17 cellular contexts compared by ENCODE assay signal in the genomic region with DNA sequence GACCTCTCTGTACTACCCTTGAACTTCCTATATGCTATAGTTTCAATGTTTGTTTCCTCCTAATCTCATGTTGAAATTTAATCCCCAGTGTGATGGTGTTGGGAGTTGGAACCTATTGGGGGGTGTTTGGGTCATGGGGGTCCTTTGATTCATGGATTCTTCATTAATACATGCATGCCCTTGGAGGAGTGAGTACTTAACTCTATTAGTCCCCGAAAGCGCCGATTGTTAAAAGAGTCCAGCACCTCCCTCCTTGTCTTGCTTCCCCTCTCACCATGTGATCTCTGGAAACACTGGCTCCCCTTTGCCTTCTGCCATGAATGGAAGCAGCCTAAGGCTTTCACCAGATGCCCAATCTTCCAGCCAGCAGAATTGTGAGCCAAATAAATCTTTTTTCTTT. TPM values are rescaled to one million over a fixed set of nuclear protein-coding genes. Genes with fewer than 3 reads are reported as not detected.
DNase-seq lines count a peak whose midpoint lies in the region; ATAC-seq and TF ChIP-seq lines count a peak whose summit lies in the region.
"Had no signal": no experiment of that assay in that cellular context is flagged by ENCODE, and none has a peak within 500 bp of the region (broad histone marks: within the 10 kb centered on the region; RNA-seq: fewer than 3 reads in every experiment).

No MANE protein-coding gene starts in this region.

- H3K9me3 ChIP-seq in HEK293 (ENCODE audit: control insufficient read depth, insufficient read depth, low read depth, low read length): no peaks in the 10 kb centered on the region
- H3K9me3 ChIP-seq in neural progenitor cell (ENCODE audit: low read depth): no peaks in the 10 kb centered on the region
- H3K9me3 ChIP-seq in colonic mucosa: no peaks in the 10 kb centered on the region
- H3K9me3 ChIP-seq: A549 had no signal

- no peak overlapping the region for H3K27ac Mint-ChIP-seq in activated CD8-positive, alpha-beta T cell treated with anti-CD3 and anti-CD28 coated beads, Interleukin-2, amount 10 ng/mL, durations not matched to agents 7 days and 5 days
- H3K27ac Mint-ChIP-seq in activated CD8-positive, alpha-beta T cell treated with anti-CD3 and anti-CD28 coated beads for 36 hours: no peak overlapping the region
- H3K27ac Mint-ChIP-seq in neural progenitor cell: no peak overlapping the region
- H3K27ac Mint-ChIP-seq: B cell; CD4-positive, alpha-beta T cell; CD8-positive, alpha-beta T cell had no signal

- H3K4me2 ChIP-seq in neural progenitor cell: no peak overlapping the region
- H3K4me2 ChIP-seq: A549; BLaER1 treated with 17β-estradiol and CSF1 and Interleukin-3, amounts not matched to agents 10 nM and 100 nM had no signal

- CTCF ChIA-PET in activated CD8-positive, alpha-beta T cell treated with anti-CD3 and anti-CD28 coated beads, Interleukin-2, amount 10 ng/mL, durations not matched to agents 7 days and 5 days (lab: Charles Lee): interaction anchor here (0.8 to 8.2 kb wide), 10 partner anchors 16 to 317 kb away, joined by 3 to 162 read pairs (median 23); partner anchors contain the start of gene NCR2
- CTCF ChIA-PET in activated CD8-positive, alpha-beta T cell treated with anti-CD3 and anti-CD28 coated beads for 36 hours (lab: Charles Lee): interaction anchor here (1.6 to 4.9 kb wide), 13 partner anchors 10 to 318 kb away, joined by 4 to 47 read pairs (median 14); partner anchors contain the start of gene NCR2
- CTCF ChIA-PET in HEK293 (lab: Yijun Ruan, JAX): interaction anchor here (0.6 to 9.2 kb wide), 54 partner anchors 9 to 799 kb away, joined by 3 to 266 read pairs (median 13); partner anchors contain the start of gene TOMM6

- no peak overlapping the region for H3K9ac ChIP-seq in neural progenitor cell
- no peak overlapping the region for H3K9ac ChIP-seq in colonic mucosa (ENCODE audit: low read depth in 2 of 2, low read length in 2 of 2)
- H3K9ac ChIP-seq: BLaER1 treated with 17β-estradiol and CSF1 and Interleukin-3, amounts not matched to agents 10 nM and 100 nM had no signal

- no peak for TF ChIP-seq CTCF in activated CD8-positive, alpha-beta T cell treated with anti-CD3 and anti-CD28 coated beads for 36 hours (IDR thresholded peaks at IDR 0.05)
- no peak for TF ChIP-seq CTCF in HEK293 (tag by site-specific recombination; IDR thresholded peaks at IDR 0.05)
- TF ChIP-seq CTCF in neural progenitor cell (IDR thresholded peaks at IDR 0.05): no peak
- TF ChIP-seq CTCF in colonic mucosa (IDR thresholded peaks at IDR 0.05): no peak

- H2AFZ ChIP-seq in neural progenitor cell (replicated peaks): no peak overlapping the region

- POLR2A ChIA-PET in activated CD8-positive, alpha-beta T cell treated with anti-CD3 and anti-CD28 coated beads, Interleukin-2, amount 10 ng/mL, durations not matched to agents 7 days and 5 days (lab: Charles Lee): interaction anchor here (2.2 kb wide), 1 partner anchor 33 kb away, joined by 8 read pairs; no protein-coding TSS in a partner anchor
- POLR2A ChIA-PET in activated CD8-positive, alpha-beta T cell treated with anti-CD3 and anti-CD28 coated beads for 36 hours (lab: Charles Lee): no interaction called here
- POLR2A ChIA-PET in HEK293 (lab: Yijun Ruan, JAX): interaction anchor here (1.1 to 1.4 kb wide), 2 partner anchors 420 to 684 kb away, joined by 4 read pairs; partner anchors contain the start of gene TOMM6

- H3K27me3 ChIP-seq in neural progenitor cell (peaks cover 85% of the 10 kb centered on the region), colonic mucosa (peaks cover 28% of the 10 kb centered on the region)

- H3K36me3 ChIP-seq in HEK293 (ENCODE audit: control insufficient read depth in 2 of 2, insufficient read depth in 1 of 2, low read length in 2 of 2) (no peaks in the 10 kb centered on the region), neural progenitor cell (no peaks in the 10 kb centered on the region), colonic mucosa (no peaks in the 10 kb centered on the region)
- H3K36me3 ChIP-seq: BLaER1 treated with 17β-estradiol and CSF1 and Interleukin-3, amounts not matched to agents 10 nM and 100 nM had no signal

- intact Hi-C loops in activated CD8-positive, alpha-beta T cell treated with anti-CD3 and anti-CD28 coated beads for 36 hours (cut with micrococcal nuclease): loop anchor here (5.0 kb wide), 1 partner anchor 315 kb away; no protein-coding TSS in a partner anchor
- intact Hi-C loops in colonic mucosa (cut with DNase I): loop anchor here (10.0 kb wide), 1 partner anchor 408 kb away; the partner anchor contains the start of gene FRS3

- no peak overlapping the region for H3K4me3 Mint-ChIP-seq in activated CD8-positive, alpha-beta T cell treated with anti-CD3 and anti-CD28 coated beads, Interleukin-2, amount 10 ng/mL, durations not matched to agents 7 days and 5 days
- no peak overlapping the region for H3K4me3 Mint-ChIP-seq in activated CD8-positive, alpha-beta T cell treated with anti-CD3 and anti-CD28 coated beads for 36 hours
- peak overlapping the region; percentile 52 for H3K4me3 Mint-ChIP-seq in neural progenitor cell
- H3K4me3 Mint-ChIP-seq: B cell; CD4-positive, alpha-beta T cell; CD8-positive, alpha-beta T cell had no signal

- peaks cover 48% of the 10 kb centered on the region for H3K27me3 Mint-ChIP-seq in activated CD8-positive, alpha-beta T cell treated with anti-CD3 and anti-CD28 coated beads, Interleukin-2, amount 10 ng/mL, durations not matched to agents 7 days and 5 days (ENCODE audit: low read depth)
- peaks cover 33% of the 10 kb centered on the region for H3K27me3 Mint-ChIP-seq in activated CD8-positive, alpha-beta T cell treated with anti-CD3 and anti-CD28 coated beads for 36 hours
- H3K27me3 Mint-ChIP-seq in neural progenitor cell (ENCODE audit: insufficient read depth, low read depth): peaks cover 56% of the 10 kb centered on the region

- H3K36me3 Mint-ChIP-seq in activated CD8-positive, alpha-beta T cell treated with anti-CD3 and anti-CD28 coated beads, Interleukin-2, amount 10 ng/mL, durations not matched to agents 7 days and 5 days (ENCODE audit: low read depth): peaks cover 5% of the 10 kb centered on the region
- no peaks in the 10 kb centered on the region for H3K36me3 Mint-ChIP-seq in activated CD8-positive, alpha-beta T cell treated with anti-CD3 and anti-CD28 coated beads for 36 hours (ENCODE audit: low read depth)
- H3K36me3 Mint-ChIP-seq in neural progenitor cell: no peaks in the 10 kb centered on the region
- H3K36me3 Mint-ChIP-seq: CD8-positive, alpha-beta T cell had no signal

- H3K4me1 ChIP-seq in HEK293 (ENCODE audit: control insufficient read depth, insufficient read depth, low read length): no peaks in the 10 kb centered on the region
- peaks cover 7% of the 10 kb centered on the region for H3K4me1 ChIP-seq in neural progenitor cell
- H3K4me1 ChIP-seq in colonic mucosa: no peaks in the 10 kb centered on the region
- H3K4me1 ChIP-seq: A549 had no signal

- no peak for ATAC-seq in activated CD8-positive, alpha-beta T cell treated with anti-CD3 and anti-CD28 coated beads, Interleukin-2, amount 10 ng/mL, durations not matched to agents 7 days and 5 days
- ATAC-seq in activated CD8-positive, alpha-beta T cell treated with anti-CD3 and anti-CD28 coated beads for 36 hours: no peak
- no peak for ATAC-seq in esophagus mucosa
- ATAC-seq: CD8-positive, alpha-beta T cell had no signal

- H3K9me3 Mint-ChIP-seq in activated CD8-positive, alpha-beta T cell treated with anti-CD3 and anti-CD28 coated beads, Interleukin-2, amount 10 ng/mL, durations not matched to agents 7 days and 5 days (ENCODE audit: insufficient read depth): peaks cover 4% of the 10 kb centered on the region
- H3K9me3 Mint-ChIP-seq in activated CD8-positive, alpha-beta T cell treated with anti-CD3 and anti-CD28 coated beads for 36 hours: no peaks in the 10 kb centered on the region
- H3K9me3 Mint-ChIP-seq in neural progenitor cell: peaks cover 3% of the 10 kb centered on the region
- H3K9me3 Mint-ChIP-seq: CD4-positive, alpha-beta T cell had no signal

- H3K27ac ChIP-seq in HEK293 (ENCODE audit: extremely low read depth, low read depth, low read length) (no peak overlapping the region), neural progenitor cell (no peak overlapping the region), colonic mucosa (no peak overlapping the region)
- H3K27ac ChIP-seq: 22Rv1; A549; BLaER1 treated with 17β-estradiol and CSF1 and Interleukin-3, amounts not matched to agents 10 nM and 100 nM; C4-2B had no signal

- peaks cover 24% of the 10 kb centered on the region for H3F3A ChIP-seq in neural progenitor cell (ENCODE audit: low read depth)

- H3K4me3 ChIP-seq in HEK293 (ENCODE audit: low read depth, low read length) (no peak overlapping the region), neural progenitor cell (no peak overlapping the region), colonic mucosa (no peak overlapping the region)
- H3K4me3 ChIP-seq: A549; BLaER1 treated with 17β-estradiol and CSF1 and Interleukin-3, amounts not matched to agents 10 nM and 100 nM had no signal

- H3K4me1 Mint-ChIP-seq in activated CD8-positive, alpha-beta T cell treated with anti-CD3 and anti-CD28 coated beads, Interleukin-2, amount 10 ng/mL, durations not matched to agents 7 days and 5 days (ENCODE audit: low read depth): peaks cover 20% of the 10 kb centered on the region
- peaks cover 9% of the 10 kb centered on the region for H3K4me1 Mint-ChIP-seq in activated CD8-positive, alpha-beta T cell treated with anti-CD3 and anti-CD28 coated beads for 36 hours (ENCODE audit: low read depth)
- H3K4me1 Mint-ChIP-seq in neural progenitor cell: peaks cover 20% of the 10 kb centered on the region

- H3K79me2 ChIP-seq in neural progenitor cell (ENCODE audit: low read depth): no peaks in the 10 kb centered on the region

- DNase-seq in activated CD8-positive, alpha-beta T cell treated with anti-CD3 and anti-CD28 coated beads, Interleukin-2, amount 10 ng/mL, durations not matched to agents 7 days and 5 days: peak; percentile 12
- DNase-seq in activated CD8-positive, alpha-beta T cell treated with anti-CD3 and anti-CD28 coated beads for 36 hours: no peak
- DNase-seq in neural progenitor cell (ENCODE audit: low spot score) (no peak), colonic mucosa (no peak)
- DNase-seq: CD4-positive, alpha-beta T cell; GF-D8 had no signal

- peaks cover 24% of the 10 kb centered on the region for H4K20me1 ChIP-seq in neural progenitor cell (ENCODE audit: low read depth)

TF ChIP-seq in HEK293, 187 proteins besides CTCF, POLR2A, EP300 and RAD21 (continues in another document):
- no peak for TF ChIP-seq ZNF10 (tag by site-specific recombination; IDR thresholded peaks at IDR 0.05)

RNA-seq across cellular contexts. Expression of gene NCR2, which starts 31.7 kb away (rescaled TPM):
- total RNA-seq in activated CD8-positive, alpha-beta T cell treated with anti-CD3 and anti-CD28 coated beads, Interleukin-2, amount 10 ng/mL, durations not matched to agents 7 days and 5 days: 1 to 10 TPM in 1 of 2 experiments, under 1 TPM in 1; 0.45 to 1.3 TPM
- under 1 TPM; 0.56 to 0.68 TPM for total RNA-seq in activated CD8-positive, alpha-beta T cell treated with anti-CD3 and anti-CD28 coated beads for 36 hours
- total RNA-seq in neural progenitor cell (ENCODE audit: low replicate concordance) (not detected in 2 replicates), colonic mucosa (not detected), esophagus mucosa (not detected)
- total RNA-seq: A172; B cell; Caco-2; Calu3; CD4-positive, alpha-beta T cell; CD8-positive, alpha-beta T cell had no signal
